9 cellular contexts compared by ENCODE assay signal in genomic region chr1:7454052-7454815, GRCh38.
A peak's percentile ranks its signal among the peaks of the same experiment; 100 is the strongest.
DNase-seq lines count a peak whose midpoint lies in the region; ATAC-seq and TF ChIP-seq lines count a peak whose summit lies in the region.
"Had no signal": no experiment of that assay in that cellular context is flagged by ENCODE, and none has a peak within 500 bp of the region (broad histone marks: within the 10 kb centered on the region; RNA-seq: fewer than 3 reads in every experiment).

No MANE protein-coding gene starts in this region.

- H3K27ac ChIP-seq in osteoblast (ENCODE audit: low read depth, low read length), result no peak overlapping the region

- no peak for ATAC-seq in HG02642 (IDR thresholded peaks at IDR 0.05; ENCODE audit: poor library complexity, unreplicated experiment)
- ATAC-seq in HG02884 (IDR thresholded peaks at IDR 0.05; ENCODE audit: unreplicated experiment), result no peak
- ATAC-seq: activated T-cell treated with anti-CD3 and anti-CD28 coated beads, Interleukin-2, amount 50 U/mL, for 72 hours had no signal

- H4K20me1 ChIP-seq in osteoblast (ENCODE audit: insufficient read depth, low read length), result no peaks in the 10 kb centered on the region

- no peaks in the 10 kb centered on the region for H3K27me3 ChIP-seq in osteoblast (ENCODE audit: insufficient read depth, low read length)

- H3K79me2 ChIP-seq in osteoblast (ENCODE audit: insufficient read depth, low read length), result no peaks in the 10 kb centered on the region

- peaks cover 11% of the 10 kb centered on the region for H3K4me1 ChIP-seq in osteoblast (ENCODE audit: insufficient read depth, low read length)

- TF ChIP-seq CTCF in LNCAP (IDR thresholded peaks at IDR 0.05) (peak; percentile 50), epithelial cell of proximal tubule (conservative IDR thresholded peaks at IDR 0.05; ENCODE audit: low read depth, low read length) (peak; percentile 51), osteoblast (IDR thresholded peaks at IDR 0.05; ENCODE audit: extremely low read depth, low read depth, low read length) (peak; percentile 60)

- H3K4me3 ChIP-seq in epithelial cell of proximal tubule (ENCODE audit: low read depth, low read length) (no peak overlapping the region), osteoblast (ENCODE audit: insufficient read depth, low read length) (no peak overlapping the region)

- no peaks in the 10 kb centered on the region for H3K9me3 ChIP-seq in osteoblast (ENCODE audit: low read depth, low read length)

- H3K36me3 ChIP-seq in osteoblast (ENCODE audit: insufficient read depth, low read length), result no peaks in the 10 kb centered on the region

- DNase-seq in DMS53 (lab: John Stamatoyannopoulos, UW) (peak; percentile 61), DMS53 treated with DMSO at 0.1 percent for 48 hours (lab: John Stamatoyannopoulos, UW; ENCODE audit: unreplicated experiment) (no peak), epithelial cell of proximal tubule (ENCODE audit: low read depth) (no peak), osteoblast (ENCODE audit: insufficient read length, low spot score, missing footprints) (peak; percentile 94), NCI-H2081 treated with DMSO at 0.1 percent for 48 hours (lab: John Stamatoyannopoulos, UW) (no peak)
- DNase-seq: activated T-cell treated with anti-CD3 and anti-CD28 coated beads, Interleukin-2, amount 50 U/mL, for 72 hours had no signal

- no peak overlapping the region for H3K4me2 ChIP-seq in osteoblast (ENCODE audit: insufficient read depth, low read length)

- no peak overlapping the region for H2AFZ ChIP-seq in osteoblast (ENCODE audit: low read length)

Comparison
In these comparisons a context has a peak if more than half of its experiments do, and no peak if none do; other contexts are left out.
1. DNase-seq: peak in DMS53 (single experiment) and osteoblast (single experiment); none in DMS53 treated with DMSO at 0.1 percent for 48 hours (single experiment), epithelial cell of proximal tubule (single experiment) and NCI-H2081 treated with DMSO at 0.1 percent for 48 hours (single experiment).
2. Peak in every context shown above with its lines, with median percentiles within 50 percentile points of each other: CTCF ChIP-seq.